In the genomic region with DNA sequence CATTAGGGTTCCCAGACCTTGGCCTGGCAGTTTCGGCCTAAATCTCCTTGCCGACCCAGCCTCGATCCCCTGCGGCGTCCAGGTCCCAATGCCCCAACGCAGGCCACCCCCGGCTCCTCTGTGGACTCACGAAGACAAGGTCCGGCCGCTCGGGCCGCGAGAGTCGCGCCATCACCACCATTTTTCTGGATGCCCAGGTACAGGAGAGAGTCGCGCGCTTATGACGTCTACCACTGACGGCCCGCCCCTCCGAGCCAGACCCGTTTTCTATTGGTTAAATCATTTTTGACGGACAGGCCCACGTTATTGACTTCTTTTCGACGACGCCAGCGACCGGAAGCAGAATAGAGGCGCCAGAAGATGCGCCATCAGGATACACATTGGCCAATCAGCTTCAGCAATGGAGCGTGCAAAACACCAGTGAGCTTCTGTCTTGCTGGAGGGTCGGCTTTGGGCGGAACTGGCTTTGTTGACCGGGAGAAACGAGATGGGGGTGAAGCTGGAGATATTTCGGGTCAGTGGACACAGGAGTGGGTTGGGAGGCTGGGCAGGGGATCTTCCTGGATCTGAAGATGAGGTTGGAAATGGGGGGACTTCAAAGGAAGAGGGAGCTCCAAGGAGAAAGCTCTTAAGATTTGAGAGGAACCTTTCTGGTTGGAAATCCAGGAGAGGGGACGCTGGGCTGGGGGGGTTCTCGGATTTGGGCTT, we compare ENCODE assay signal across 8 cellular contexts. TPM values are rescaled to one million over a fixed set of nuclear protein-coding genes. Genes with fewer than 3 reads are reported as not detected.
DNase-seq lines count a peak whose midpoint lies in the region; ATAC-seq and TF ChIP-seq lines count a peak whose summit lies in the region.

A gene with protein sequence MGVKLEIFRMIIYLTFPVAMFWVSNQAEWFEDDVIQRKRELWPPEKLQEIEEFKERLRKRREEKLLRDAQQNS (plus strand): TSS at position 447 of the 708 bp plus-strand sequence. CDS start 41 bp downstream, at position 488.
Gene XAB2, minus strand, starts transcription at position 199 of the 708 bp plus-strand sequence. Its CDS starts 18 bp downstream, at position 181.

- intact Hi-C loops in left cardiac atrium (cut with DNase I) (no loop called here), posterior vena cava (cut with DNase I) (no loop called here), upper lobe of right lung (cut with DNase I) (no loop called here)

- TF ChIP-seq CTCF in GM13976 (IDR thresholded peaks at IDR 0.05; ENCODE audit: borderline replicate concordance, control extremely low read depth, extremely low read depth, insufficient read depth, missing control alignments) (no peak), upper lobe of right lung (IDR thresholded peaks at IDR 0.05) (no peak)

- peak; percentile 88 for ATAC-seq in HG02870 (IDR thresholded peaks at IDR 0.05; ENCODE audit: unreplicated experiment)
- ATAC-seq in T-helper 17 cell = peak; percentile 96
- ATAC-seq in left cardiac atrium = peak; percentile 98 to 99
- peak; percentile 96 for ATAC-seq in upper lobe of right lung

- peaks cover 5% of the 10 kb centered on the region for H3K36me3 Mint-ChIP-seq in T-helper 17 cell (ENCODE audit: low read depth)

- peak within 1 kb of the TSS; percentile 82 for H3K27ac ChIP-seq in upper lobe of right lung

- H3K4me3 ChIP-seq in upper lobe of right lung = peak within 1 kb of the TSS; percentile 82

- peak within 1 kb of the TSS; percentile 100 for H3K27ac Mint-ChIP-seq in T-helper 17 cell

- H3K9me3 ChIP-seq in T-helper 17 cell (ENCODE audit: control insufficient read depth, low read length, poor library complexity, severe bottlenecking) (no peaks in the 10 kb centered on the region), upper lobe of right lung (no peaks in the 10 kb centered on the region)

- peaks cover 32% of the 10 kb centered on the region for H3K36me3 ChIP-seq in upper lobe of right lung

- no peaks in the 10 kb centered on the region for H3K27me3 ChIP-seq in upper lobe of right lung

- H3K27me3 Mint-ChIP-seq in T-helper 17 cell = no peaks in the 10 kb centered on the region

- H3K4me1 Mint-ChIP-seq in T-helper 17 cell = peaks cover 37% of the 10 kb centered on the region

- peak; percentile 99 for DNase-seq in GM13976 (ENCODE audit: low spot score)
- DNase-seq in NCI-H1694 treated with DMSO at 0.1 percent for 48 hours (lab: John Stamatoyannopoulos, UW) = peak; percentile 96
- peak; percentile 82 to 90 (median 86) for DNase-seq in T-helper 17 cell
- DNase-seq in amygdala (lab: John Stamatoyannopoulos, UW) = peak; percentile 81 to 99 (median 96)
- DNase-seq in left cardiac atrium = peak; percentile 97
- peak; percentile 98 for DNase-seq in posterior vena cava (ENCODE audit: low spot score)
- DNase-seq in upper lobe of right lung = peak; percentile 95

- peak within 1 kb of the TSS; percentile 100 for H3K4me3 Mint-ChIP-seq in T-helper 17 cell

- peaks cover 18% of the 10 kb centered on the region for H3K4me1 ChIP-seq in upper lobe of right lung

- in situ Hi-C loops in GM13976 (cut with MboI; ENCODE audit: low sequenced_read_pairs, unreplicated experiment) = no loop called here

RNA-seq across cellular contexts. Expression of the first gene that starts in this region (rescaled TPM):
- 100 to 1,000 TPM; 106 to 109 TPM for total RNA-seq in T-helper 17 cell
- total RNA-seq in left cardiac atrium = 100 to 1,000 TPM; 150 to 152 TPM
- total RNA-seq in posterior vena cava = 10 to 100 TPM; 65.8 TPM
- 93.2 TPM for total RNA-seq in upper lobe of right lung

RNA-seq across cellular contexts. Expression of gene XAB2, which starts in this region (rescaled TPM):
- total RNA-seq in T-helper 17 cell (10 to 100 TPM; 56.3 to 70.1 TPM), left cardiac atrium (10 to 100 TPM; 18.1 to 24.1 TPM), posterior vena cava (10 to 100 TPM; 19.4 to 23.0 TPM), upper lobe of right lung (42.3 TPM)

Comparison
In these comparisons a context has a peak if more than half of its experiments do, and no peak if none do; other contexts are left out.
1. Peak in every context shown above with its lines: DNase-seq, ATAC-seq, H3K4me3 ChIP-seq and H3K27ac ChIP-seq.